In genomic region chr15:40050788-40051615, GRCh38 we compare ENCODE assay signal across 9 cellular contexts. TPM values are rescaled to one million over a fixed set of nuclear protein-coding genes. Genes with fewer than 3 reads are reported as not detected.
DNase-seq lines count a peak whose midpoint lies in the region; ATAC-seq, FAIRE-seq and TF ChIP-seq lines count a peak whose summit lies in the region.
"Had no signal": no experiment of that assay in that cellular context is flagged by ENCODE, and none has a peak within 500 bp of the region (broad histone marks: within the 10 kb centered on the region; RNA-seq: fewer than 3 reads in every experiment).

No MANE protein-coding gene starts in this region.

- no peak overlapping the region for H3K4me3 ChIP-seq in NB4 (ENCODE audit: low read depth, low read length)
- no peak overlapping the region for H3K4me3 ChIP-seq in H1 (ENCODE audit: extremely low read depth in 1 of 4, insufficient read depth in 2 of 4, low read depth in 3 of 4, low read length in 4 of 4)

- H3K4me2 ChIP-seq in H1 (ENCODE audit: insufficient read depth in 1 of 2, low read depth in 2 of 2, low read length in 2 of 2): peak overlapping the region in 1 of 2 experiments; percentile 7; a peak in 2 of 4 replicates

- TF ChIP-seq RAD21 in H1 (IDR thresholded peaks at IDR 0.05 in 1 of 2, conservative IDR thresholded peaks at IDR 0.05 in 1 of 2; ENCODE audit: low read depth in 2 of 2, low read length in 2 of 2): peak in 1 of 2 experiments; percentile 23; a peak in 2 of 4 replicates

- H2AFZ ChIP-seq in H1 (ENCODE audit: low read length): no peak overlapping the region

- peak overlapping the region; percentile 77 for H3K56ac ChIP-seq in H1 (replicated peaks; ENCODE audit: insufficient read length, low read depth, low read length)

- TF ChIP-seq CTCF in NB4 (IDR thresholded peaks at IDR 0.05; ENCODE audit: low read depth, low read length) (no peak), H1 (IDR thresholded peaks at IDR 0.05; ENCODE audit: control extremely low read depth in 1 of 3, insufficient read depth in 1 of 3, low read depth in 1 of 3, low read length in 3 of 3) (0 out of 4 replicates have a peak, but pooled peaks of 1 of the 3 experiments have one; percentile 6), omental fat pad (IDR thresholded peaks at IDR 0.05) (no peak)

- POLR2A ChIA-PET in H1 (lab: Charles Lee; ENCODE audit: partially characterized antibody): interaction anchor here (0.8 to 2.5 kb wide), 5 partner anchors 11 to 53 kb away, joined by 3 to 7 read pairs (median 4); no protein-coding TSS in a partner anchor

- H3K23me2 ChIP-seq in H1 (ENCODE audit: low read depth, low read length): peaks cover 6% of the 10 kb centered on the region; the same call in 1 of the 2 replicates

- TF ChIP-seq POLR2A in NB4 (IDR thresholded peaks at IDR 0.05; ENCODE audit: extremely low read depth, insufficient read length): no peak
- no peak for TF ChIP-seq POLR2A in H1 (IDR thresholded peaks at IDR 0.05; ENCODE audit: control extremely low read depth in 1 of 2, low read depth in 2 of 2, low read length in 2 of 2)

- 62 to 100% methylated on average over 1 to 11 of the region's 14 CpGs for WGBS in H1 (ENCODE audit: extremely low coverage in 1 of 2, insufficient coverage in 1 of 2, insufficient read length in 1 of 2, insufficient replicate concordance in 2 of 2, low coverage in 1 of 2, low lambda C conversion rate in 2 of 2, missing lambda C conversion rate in 1 of 2), 2 experiments

- peak; percentile 36 for FAIRE-seq in H1 (lab: Jason Lieb, UNC)

- no peak overlapping the region for H3K14ac ChIP-seq in H1 (ENCODE audit: insufficient read length)

- ATAC-seq in omental fat pad (ENCODE audit: low FRiP score) (peak; percentile 28), HG02571 (IDR thresholded peaks at IDR 0.05; ENCODE audit: unreplicated experiment) (no peak)

- CTCF ChIA-PET in H1 (lab: Charles Lee; ENCODE audit: partially characterized antibody): interaction anchor here (0.7 to 5.7 kb wide), 11 partner anchors 9 to 223 kb away, joined by 3 to 99 read pairs (median 7); partner anchors contain the start of gene BMF

- H3K27ac ChIP-seq in H1 (ENCODE audit: low read depth, low read length): no peak overlapping the region

- peak overlapping the region; percentile 46; the same call in 1 of the 2 replicates for H2BK15ac ChIP-seq in H1 (ENCODE audit: low read length)

- H3K4me1 ChIP-seq in H1 (replicated peaks in 1 of 4; ENCODE audit: control insufficient read depth in 3 of 4, insufficient read depth in 4 of 4, low read length in 3 of 4): peaks cover 5 to 19% (median 10%) of the 10 kb centered on the region in 4 experiments

- H3K9ac ChIP-seq in H1 (replicated peaks in 1 of 4; ENCODE audit: extremely low read depth in 1 of 4, low read depth in 3 of 4, low read length in 3 of 4): no peak overlapping the region

- no peaks in the 10 kb centered on the region for H3K9me3 ChIP-seq in H1 (ENCODE audit: insufficient read depth in 2 of 2, low read depth in 1 of 2, low read length in 1 of 2)

- 0 out of 2 replicates have a peak overlapping the region, but pooled peaks have one; percentile 61 for H2BK5ac ChIP-seq in H1 (ENCODE audit: low read depth, low read length)

- peak overlapping the region; percentile 14 for H4K91ac ChIP-seq in H1 (replicated peaks; ENCODE audit: insufficient read length, low read length)

- DNase-seq in ELR (ENCODE audit: low read depth): peak; percentile 44
- DNase-seq in NB4 (ENCODE audit: low read depth): peak; percentile 18
- DNase-seq in H1 (ENCODE audit: low read depth in 1 of 2, low spot score in 2 of 2): peak in 1 of 2 experiments; percentile 64
- no peak for DNase-seq in omental fat pad (ENCODE audit: low spot score)
- DNase-seq in globus pallidus (ENCODE audit: low spot score): no peak
- DNase-seq in anterior cingulate cortex (lab: John Stamatoyannopoulos, UW): no peak
- no peak for DNase-seq in DMS79 (lab: John Stamatoyannopoulos, UW)
- DNase-seq: cerebellar nuclear complex had no signal

- peak overlapping the region; percentile 12 for H3K4ac ChIP-seq in H1 (replicated peaks; ENCODE audit: insufficient read length, low read depth, low read length)

- H3K18ac ChIP-seq in H1 (ENCODE audit: extremely low read depth, low read length): no peak overlapping the region

- H3K23ac ChIP-seq in H1 (ENCODE audit: insufficient read length): no peak overlapping the region

- H4K20me1 ChIP-seq in H1 (replicated peaks in 1 of 2; ENCODE audit: control insufficient read depth in 1 of 2, insufficient read depth in 2 of 2, low read length in 2 of 2): peaks cover 0 to 4% of the 10 kb centered on the region in 2 experiments

- no peak overlapping the region for H4K8ac ChIP-seq in H1 (ENCODE audit: extremely low read depth, insufficient read depth, low read length)

- H2BK20ac ChIP-seq in H1 (ENCODE audit: low read length): no peak overlapping the region

- H2BK12ac ChIP-seq in H1 (ENCODE audit: low read depth, low read length): 0 out of 2 replicates have a peak overlapping the region, but pooled peaks have one; percentile 72

- H3K36me3 ChIP-seq in H1 (ENCODE audit: control insufficient read depth in 2 of 4, insufficient read depth in 4 of 4, low read length in 3 of 4): no peaks in the 10 kb centered on the region

- H2AK5ac ChIP-seq in H1 (ENCODE audit: low read depth, low read length): peak overlapping the region; percentile 34; the same call in 1 of the 2 replicates

- H2BK120ac ChIP-seq in H1 (replicated peaks; ENCODE audit: low read depth, low read length): no peak overlapping the region

- H4K5ac ChIP-seq in H1 (ENCODE audit: insufficient read length, low read depth, low read length): no peak overlapping the region

- H3K79me1 ChIP-seq in H1 (ENCODE audit: low read depth, low read length): no peaks in the 10 kb centered on the region

- TF ChIP-seq EP300 in H1 (IDR thresholded peaks at IDR 0.05; ENCODE audit: borderline replicate concordance in 1 of 2, low read depth in 2 of 2, low read length in 2 of 2): no peak

- no peaks in the 10 kb centered on the region for H3K27me3 ChIP-seq in H1 (replicated peaks in 1 of 4; ENCODE audit: control insufficient read depth in 3 of 4, extremely low read depth in 1 of 4, insufficient read depth in 3 of 4, low read length in 3 of 4)

- no peaks in the 10 kb centered on the region for H3K79me2 ChIP-seq in H1 (ENCODE audit: control insufficient read depth in 1 of 2, insufficient read depth in 2 of 2, low read length in 2 of 2)

TF ChIP-seq in H1, 55 proteins besides CTCF, POLR2A, EP300 and RAD21:
- TF ChIP-seq KDM1A (IDR thresholded peaks at IDR 0.05; ENCODE audit: borderline replicate concordance, low read length) (peak; percentile 42; the same call in 1 of the 2 replicates), JUN (IDR thresholded peaks at IDR 0.05; ENCODE audit: low read depth, low read length) (no peak), RXRA (IDR thresholded peaks at IDR 0.05; ENCODE audit: insufficient read depth, low read depth, low read length) (0 out of 2 replicates have a peak, but pooled peaks have one; percentile 19)

RNA-seq across cellular contexts. Expression of gene SRP14, which starts 12.0 kb away (rescaled TPM):
- 180 and 186 TPM in 2 replicates for total RNA-seq in H1 (2021; fragmentation: NEBNext Ultra II Directional; extraction: Animal tissue kit (Norgen Biotek cat#: 25700))
- polyA plus RNA-seq in H1 (2011; rRNA removed): 121 and 223 TPM in 2 replicates
- polyA plus RNA-seq in H1 (2011; cell fraction: cytosol; rRNA removed): 315 TPM
- polyA plus RNA-seq in H1 (2011; cell fraction: nucleus; rRNA removed): 77.6 TPM
- polyA plus RNA-seq in H1 (2012, experiment 1 of 2): 220 to 294 TPM (median 265 TPM) in 4 replicates
- 56.5 TPM for polyA plus RNA-seq in H1 (2012, experiment 2 of 2)
- 426 TPM for polyA plus RNA-seq in H1 (2013, experiment 1 of 2)
- 449 TPM for polyA plus RNA-seq in H1 (2013, experiment 2 of 2)
- 60.9 and 61.3 TPM in 2 replicates for polyA minus RNA-seq in H1 (2011; rRNA and poly(A)+ RNA removed)
- 75.2 TPM for polyA minus RNA-seq in H1 (2011; cell fraction: cytosol; rRNA and poly(A)+ RNA removed)
- 50.3 TPM for polyA minus RNA-seq in H1 (2011; cell fraction: nucleus; rRNA and poly(A)+ RNA removed)
- 100 to 1,000 TPM; 276 to 299 (median 286) TPM for total RNA-seq in omental fat pad

RNA-seq across cellular contexts. Expression of gene BMF, which starts 57.7 kb away (rescaled TPM):
- 24.2 and 30.9 TPM in 2 replicates for total RNA-seq in H1 (2021; fragmentation: NEBNext Ultra II Directional; extraction: Animal tissue kit (Norgen Biotek cat#: 25700))
- polyA plus RNA-seq in H1 (2011; rRNA removed): 21.2 and 29.0 TPM in 2 replicates
- polyA plus RNA-seq in H1 (2011; cell fraction: cytosol; rRNA removed): 23.4 TPM
- polyA plus RNA-seq in H1 (2011; cell fraction: nucleus; rRNA removed): 28.4 TPM
- polyA plus RNA-seq in H1 (2012, experiment 1 of 2): 20.6 to 25.4 TPM (median 23.4 TPM) in 4 replicates
- polyA plus RNA-seq in H1 (2012, experiment 2 of 2): 20.0 TPM
- polyA plus RNA-seq in H1 (2013, experiment 1 of 2): 9.5 TPM
- 9.4 TPM for polyA plus RNA-seq in H1 (2013, experiment 2 of 2)
- polyA minus RNA-seq in H1 (2011; rRNA and poly(A)+ RNA removed): 36.9 and 38.5 TPM in 2 replicates
- polyA minus RNA-seq in H1 (2011; cell fraction: cytosol; rRNA and poly(A)+ RNA removed): 23.9 TPM
- polyA minus RNA-seq in H1 (2011; cell fraction: nucleus; rRNA and poly(A)+ RNA removed): 28.7 TPM
- total RNA-seq in omental fat pad: 1 to 10 TPM; 3.7 to 7.7 (median 5.3) TPM

Comparison
In these comparisons a context has a peak if more than half of its experiments do, and no peak if none do; other contexts are left out.
1. DNase-seq: peak in ELR (single experiment) and NB4 (single experiment); none in omental fat pad (single experiment), globus pallidus (single experiment), anterior cingulate cortex (0 of 58) and DMS79 (single experiment).